ENCODE assay signal across 13 cellular contexts in genomic region chr20:49786671-49787370, GRCh38. TPM values are rescaled to one million over a fixed set of nuclear protein-coding genes. Genes with fewer than 3 reads are reported as not detected.
A peak's percentile ranks its signal among the peaks of the same experiment; 100 is the strongest.
DNase-seq lines count a peak whose midpoint lies in the region; ATAC-seq and TF ChIP-seq lines count a peak whose summit lies in the region.
"Had no signal": no experiment of that assay in that cellular context is flagged by ENCODE, and none has a peak within 500 bp of the region (broad histone marks: within the 10 kb centered on the region; RNA-seq: fewer than 3 reads in every experiment).

No MANE protein-coding gene starts in this region.

- H3K4me1 ChIP-seq in left ventricle myocardium inferior (peaks cover 19% of the 10 kb centered on the region), right atrium auricular region (no peaks in the 10 kb centered on the region)
- H3K4me1 ChIP-seq: vagina had no signal

- no peaks in the 10 kb centered on the region for H3K36me3 ChIP-seq in left ventricle myocardium inferior
- H3K36me3 ChIP-seq in right atrium auricular region = no peaks in the 10 kb centered on the region
- H3K36me3 ChIP-seq: vagina had no signal

- intact Hi-C loops in left ventricle myocardium inferior (cut with micrococcal nuclease) = no loop called here

- TF ChIP-seq CTCF in left ventricle myocardium inferior (IDR thresholded peaks at IDR 0.05; ENCODE audit: borderline replicate concordance) (peak; percentile 39), right atrium auricular region (IDR thresholded peaks at IDR 0.05) (peak in 1 of 2 donors; percentile 34), VCaP (conservative IDR thresholded peaks at IDR 0.05) (peak; percentile 47)

- no peak for ATAC-seq in HG02610 (IDR thresholded peaks at IDR 0.05; ENCODE audit: unreplicated experiment)

- DNase-seq in left ventricle myocardium inferior = no peak
- no peak for DNase-seq in right atrium auricular region (ENCODE audit: low spot score)
- peak; percentile 32 for DNase-seq in iPS-NIHi11 (ENCODE audit: low spot score)
- DNase-seq in COR-L47 (lab: John Stamatoyannopoulos, UW) = no peak
- no peak for DNase-seq in SK-N-DZ (ENCODE audit: low spot score)
- DNase-seq in NCI-H1694 (lab: John Stamatoyannopoulos, UW) = no peak
- DNase-seq: aorta; CD4-positive, CD25-positive, alpha-beta regulatory T cell; NCI-H187; SIG-M5 had no signal

- no peak overlapping the region for H3K27ac ChIP-seq in left ventricle myocardium inferior (replicated peaks)
- H3K27ac ChIP-seq in right atrium auricular region = no peak overlapping the region
- no peak overlapping the region for H3K27ac ChIP-seq in VCaP
- H3K27ac ChIP-seq: vagina had no signal

- H3K9me3 ChIP-seq in left ventricle myocardium inferior (replicated peaks) = no peaks in the 10 kb centered on the region
- H3K9me3 ChIP-seq in right atrium auricular region = no peaks in the 10 kb centered on the region
- H3K9me3 ChIP-seq: vagina had no signal

- no peaks in the 10 kb centered on the region for H3K27me3 ChIP-seq in left ventricle myocardium inferior (ENCODE audit: low read depth)
- no peaks in the 10 kb centered on the region for H3K27me3 ChIP-seq in right atrium auricular region
- H3K27me3 ChIP-seq: vagina had no signal

- H3K4me3 ChIP-seq in left ventricle myocardium inferior (no peak overlapping the region), right atrium auricular region (no peak overlapping the region)
- H3K4me3 ChIP-seq: vagina had no signal

RNA-seq across cellular contexts. Expression of gene SLC9A8, which starts 25.8 kb away (rescaled TPM):
- total RNA-seq in left ventricle myocardium inferior (4.6 TPM), right atrium auricular region (1 to 10 TPM; 5.8 to 6.3 TPM)
- polyA plus RNA-seq in SK-N-DZ (2014; cell fraction: cytosol; rRNA removed) = 6.4 and 7.0 TPM in 2 replicates
- polyA plus RNA-seq in SK-N-DZ (2014; cell fraction: nucleus; rRNA removed) = 14.4 and 19.5 TPM in 2 replicates
